ENCODE assay signal across 22 cellular contexts in genomic region chr4:156738756-156739155, GRCh38.
A peak's percentile ranks its signal among the peaks of the same experiment; 100 is the strongest.
DNase-seq lines count a peak whose midpoint lies in the region; ATAC-seq, FAIRE-seq and TF ChIP-seq lines count a peak whose summit lies in the region.
"Had no signal": no experiment of that assay in that cellular context is flagged by ENCODE, and none has a peak within 500 bp of the region (broad histone marks: within the 10 kb centered on the region; RNA-seq: fewer than 3 reads in every experiment).

No MANE protein-coding gene starts in this region.

- H3K36me3 Mint-ChIP-seq in progenitor cell of endocrine pancreas (ENCODE audit: insufficient read depth) (no peaks in the 10 kb centered on the region), type B pancreatic cell (no peaks in the 10 kb centered on the region)
- H3K36me3 Mint-ChIP-seq: CD4-positive, alpha-beta memory T cell had no signal

- POLR2A ChIA-PET in A673 (lab: Charles Lee; ENCODE audit: low non-redundant PET), result no interaction called here

- H3K27me3 Mint-ChIP-seq in progenitor cell of endocrine pancreas (no peaks in the 10 kb centered on the region), type B pancreatic cell (no peaks in the 10 kb centered on the region)
- H3K27me3 Mint-ChIP-seq: CD4-positive, alpha-beta memory T cell had no signal

- no peaks in the 10 kb centered on the region for H3K4me1 ChIP-seq in A673 (ENCODE audit: insufficient read depth, low read length, poor library complexity, severe bottlenecking)
- H3K4me1 ChIP-seq: A549 had no signal

- H3K9me3 Mint-ChIP-seq in progenitor cell of endocrine pancreas (ENCODE audit: low read depth), result peaks cover 6% of the 10 kb centered on the region
- peaks cover 18% of the 10 kb centered on the region for H3K9me3 Mint-ChIP-seq in type B pancreatic cell

- H3K27me3 ChIP-seq in A673 (replicated peaks; ENCODE audit: insufficient read depth, low read depth, low read length, poor library complexity), result no peaks in the 10 kb centered on the region

- BruUV-seq in A673 (replicated peaks; lab: Mats Ljungman, UMichigan), result no TSS peak

- CTCF ChIA-PET in A673 (lab: Charles Lee), result no interaction called here

- H3K27ac ChIP-seq in A673 (ENCODE audit: low read depth, low read length, poor library complexity, severe bottlenecking), result no peak overlapping the region
- H3K27ac ChIP-seq: A549 had no signal

- TF ChIP-seq CTCF in A673 (conservative IDR thresholded peaks at IDR 0.05; ENCODE audit: low read depth, low read length) (no peak), D721Med (IDR thresholded peaks at IDR 0.05; ENCODE audit: insufficient read depth, missing control alignments) (no peak), progenitor cell of endocrine pancreas (IDR thresholded peaks at IDR 0.05; ENCODE audit: unreplicated experiment) (no peak), type B pancreatic cell (conservative IDR thresholded peaks at IDR 0.05) (no peak)

- intact Hi-C loops in A673 (cut with micrococcal nuclease; ENCODE audit: unreplicated experiment), result no loop called here

- no peak for ATAC-seq in GM21786 (IDR thresholded peaks at IDR 0.05; ENCODE audit: unreplicated experiment)
- ATAC-seq: A549, GM12878 had no signal

- H3K4me3 Mint-ChIP-seq in progenitor cell of endocrine pancreas (ENCODE audit: low read depth) (no peak overlapping the region), type B pancreatic cell (no peak overlapping the region)
- H3K4me3 Mint-ChIP-seq: CD4-positive, alpha-beta memory T cell had no signal

- H3K4me1 Mint-ChIP-seq in progenitor cell of endocrine pancreas (ENCODE audit: low read depth) (no peaks in the 10 kb centered on the region), type B pancreatic cell (ENCODE audit: unreplicated experiment) (no peaks in the 10 kb centered on the region)
- H3K4me1 Mint-ChIP-seq: CD4-positive, alpha-beta memory T cell had no signal

- DNase-seq in A673 (ENCODE audit: low spot score), result peak; percentile 27
- no peak for DNase-seq in D721Med (ENCODE audit: insufficient read length, low spot score)
- peak; percentile 55 for DNase-seq in NCI-H82 treated with DMSO at 0.1 percent for 48 hours (lab: John Stamatoyannopoulos, UW; ENCODE audit: unreplicated experiment)
- DNase-seq in progenitor cell of endocrine pancreas (ENCODE audit: low spot score, unreplicated experiment), result no peak
- no peak for DNase-seq in germinal center (ENCODE audit: low spot score)
- no peak for DNase-seq in type B pancreatic cell (ENCODE audit: extremely low spot score, unreplicated experiment)
- DNase-seq: 8988T; C1 segment of cervical spinal cord; Calu3; CD4-positive, alpha-beta memory T cell; COR-L47; DMS 273 treated with DMSO at 0.1 percent for 48 hours; DMS79; EL; GDM1; H7; HCEC 1CT had no signal

- peak overlapping the region; percentile 37 for H3K27ac Mint-ChIP-seq in progenitor cell of endocrine pancreas
- H3K27ac Mint-ChIP-seq in type B pancreatic cell, result no peak overlapping the region
- H3K27ac Mint-ChIP-seq: CD4-positive, alpha-beta memory T cell had no signal

- H3K9me3 ChIP-seq in A673 (ENCODE audit: low read depth, low read length, poor library complexity, severe bottlenecking), result peaks cover 10% of the 10 kb centered on the region
- H3K9me3 ChIP-seq: A549 had no signal

- no peaks in the 10 kb centered on the region for H3K36me3 ChIP-seq in A673 (ENCODE audit: insufficient read depth, low read length, poor library complexity, severe bottlenecking)

- H3K4me3 ChIP-seq in A673 (ENCODE audit: low read depth, low read length, poor library complexity, severe bottlenecking), result no peak overlapping the region
- H3K4me3 ChIP-seq: A549, GM12878 had no signal

- FAIRE-seq in D721Med (lab: Jason Lieb, UNC), result peak; percentile 25
- FAIRE-seq: A549, GM12878, GM19239, H1 had no signal

Comparison
In these comparisons a context has a peak if more than half of its experiments do, and no peak if none do; other contexts are left out.
1. DNase-seq: peak in A673 (single experiment) and NCI-H82 treated with DMSO at 0.1 percent for 48 hours (single experiment); none in D721Med (single experiment), progenitor cell of endocrine pancreas (single experiment), germinal center (single experiment) and type B pancreatic cell (single experiment).